Comparison of ENCODE assay signal across 19 cellular contexts in genomic region chr2:229475753-229476152, GRCh38.
"Had no signal": no experiment of that assay in that cellular context is flagged by ENCODE, and none has a peak within 500 bp of the region (broad histone marks: within the 10 kb centered on the region; RNA-seq: fewer than 3 reads in every experiment).

No MANE protein-coding gene starts in this region.

- H3K4me2 ChIP-seq: hepatocyte had no signal

- H3K4me3 Mint-ChIP-seq: brain; natural killer cell treated with Interleukin-12 subunit alpha and Interleukin-12 subunit beta and Interleukin-15 and Interleukin-18, amount 100 ng/mL, for 72 hours; T-helper 17 cell had no signal

- H2AFZ ChIP-seq: hepatocyte had no signal

- H3K79me2 ChIP-seq: hepatocyte had no signal

- H3K36me3 ChIP-seq: prostate gland, sigmoid colon, suprapubic skin, upper lobe of left lung had no signal

- H3K27me3 ChIP-seq: hepatocyte, sigmoid colon, suprapubic skin, upper lobe of left lung had no signal

- H3K9me3 Mint-ChIP-seq: activated naive CD4-positive, alpha-beta T cell treated with anti-CD3 and anti-CD28 coated beads, Interleukin-2, amount 50 U/mL, for 72 hours; brain; natural killer cell treated with Interleukin-12 subunit alpha and Interleukin-12 subunit beta and Interleukin-15 and Interleukin-18, amount 100 ng/mL, for 72 hours had no signal

- H3K4me3 ChIP-seq: hepatocyte, prostate gland, sigmoid colon, suprapubic skin, upper lobe of left lung had no signal

- H3K4me1 ChIP-seq: prostate gland, sigmoid colon, suprapubic skin had no signal

- H3K36me3 Mint-ChIP-seq: activated naive CD4-positive, alpha-beta T cell treated with anti-CD3 and anti-CD28 coated beads, Interleukin-2, amount 50 U/mL, for 72 hours; natural killer cell treated with Interleukin-12 subunit alpha and Interleukin-12 subunit beta and Interleukin-15 and Interleukin-18, amount 100 ng/mL, for 72 hours had no signal

- ATAC-seq: activated naive CD4-positive, alpha-beta T cell treated with anti-CD3 and anti-CD28 coated beads, Interleukin-2, amount 50 U/mL, for 72 hours; left cardiac atrium; stimulated activated naive CD8-positive, alpha-beta T cell treated with anti-CD3 and anti-CD28 coated beads, Interleukin-15, Interleukin-2, amounts not matched to agents 100 U/mL and 50 U/mL, for 24 hours; T-helper 17 cell had no signal

- DNase-seq: activated CD4-positive, alpha-beta T cell treated with anti-CD3 and anti-CD28 coated beads, Interleukin-2, amount 50 U/mL, for 1 hour; activated CD4-positive, CD25-positive, alpha-beta regulatory T cell; activated effector memory CD4-positive, alpha-beta T cell treated with anti-CD3 and anti-CD28 coated beads, Interleukin-2, amount 50 U/mL, for 16 hours; activated T-cell treated with anti-CD3 and anti-CD28 coated beads, Interleukin-2, amount 50 U/mL, for 1 hour; amniotic stem cell; dermis blood vessel endothelial cell; left cardiac atrium; occipital lobe; sigmoid colon; stimulated activated CD4-positive, alpha-beta T cell treated with anti-CD3 and anti-CD28 coated beads, Interleukin-2, amount 100 ng/mL, for 48 hours; stimulated activated naive CD8-positive, alpha-beta T cell treated with anti-CD3 and anti-CD28 coated beads, Interleukin-15, Interleukin-2, amounts not matched to agents 100 U/mL and 50 U/mL, for 24 hours; T-helper 17 cell; upper lobe of left lung had no signal

- H3K27ac Mint-ChIP-seq: activated naive CD4-positive, alpha-beta T cell treated with anti-CD3 and anti-CD28 coated beads, Interleukin-2, amount 50 U/mL, for 72 hours; natural killer cell treated with Interleukin-12 subunit alpha and Interleukin-12 subunit beta and Interleukin-15 and Interleukin-18, amount 100 ng/mL, for 72 hours; T-helper 17 cell had no signal

- H3K9me3 ChIP-seq: prostate gland, suprapubic skin, upper lobe of left lung had no signal

- H3K27me3 Mint-ChIP-seq: brain had no signal

- H3K4me1 Mint-ChIP-seq: T-helper 17 cell had no signal

- H3K27ac ChIP-seq: hepatocyte, prostate gland, sigmoid colon, suprapubic skin, upper lobe of left lung had no signal
